Comparison of ENCODE assay signal across 11 cellular contexts in genomic region chr12:120125792-120126634, GRCh38. TPM values are rescaled to one million over a fixed set of nuclear protein-coding genes. Genes with fewer than 3 reads are reported as not detected.
DNase-seq lines count a peak whose midpoint lies in the region; ATAC-seq, FAIRE-seq and TF ChIP-seq lines count a peak whose summit lies in the region.
"Had no signal": no experiment of that assay in that cellular context is flagged by ENCODE, and none has a peak within 500 bp of the region (broad histone marks: within the 10 kb centered on the region; RNA-seq: fewer than 3 reads in every experiment).

No MANE protein-coding gene starts in this region.

- peak; percentile 46 for ATAC-seq in stimulated activated naive CD8-positive, alpha-beta T cell treated with anti-CD3 and anti-CD28 coated beads, Interleukin-15, Interleukin-2, amounts not matched to agents 100 U/mL and 50 U/mL, for 24 hours
- ATAC-seq in stimulated activated naive CD8-positive, alpha-beta T cell treated with anti-CD3 and anti-CD28 coated beads, Interleukin-15, amount 100 ng/mL, for 72 hours, result no peak
- no peak for ATAC-seq in HepG2

- no peaks in the 10 kb centered on the region for H4K20me1 ChIP-seq in HepG2 (ENCODE audit: insufficient read depth, low read length)

- H3K4me3 Mint-ChIP-seq in stimulated activated naive CD8-positive, alpha-beta T cell treated with anti-CD3 and anti-CD28 coated beads, Interleukin-15, amount 100 ng/mL, for 72 hours, result no peak overlapping the region

- no peaks in the 10 kb centered on the region for H3K9me3 Mint-ChIP-seq in stimulated activated naive CD8-positive, alpha-beta T cell treated with anti-CD3 and anti-CD28 coated beads, Interleukin-15, amount 100 ng/mL, for 72 hours

- no peak overlapping the region for H3K4me3 ChIP-seq in HepG2 (replicated peaks in 1 of 3; ENCODE audit: insufficient read depth in 1 of 3, low read depth in 2 of 3, low read length in 3 of 3)
- H3K4me3 ChIP-seq: Peyer's patch had no signal

- DNase-seq in stimulated activated naive CD8-positive, alpha-beta T cell treated with anti-CD3 and anti-CD28 coated beads, Interleukin-15, Interleukin-2, amounts not matched to agents 100 U/mL and 50 U/mL, for 24 hours, result peak; percentile 35
- DNase-seq in stimulated activated naive CD8-positive, alpha-beta T cell treated with anti-CD3 and anti-CD28 coated beads, Interleukin-15, amount 100 ng/mL, for 72 hours, result no peak
- DNase-seq in amniotic epithelial cell (ENCODE audit: low read depth) (peak; percentile 19), HepG2 (ENCODE audit: low spot score) (no peak), HUDEP-2 (lab: John Stamatoyannopoulos, UW; ENCODE audit: unreplicated experiment in 76 of 76) (no peak), SIG-M5 (lab: John Stamatoyannopoulos, UW) (no peak), dedifferentiated amniotic fluid mesenchymal stem cell (ENCODE audit: extremely low spot score) (no peak), H4 (ENCODE audit: low spot score) (no peak)
- DNase-seq: kidney, Peyer's patch had no signal

- no peak for TF ChIP-seq CTCF in HepG2 (CRISPR knock-in tag; IDR thresholded peaks at IDR 0.05)

- TF ChIP-seq EP300 in HepG2 (IDR thresholded peaks at IDR 0.05; ENCODE audit: low read depth in 2 of 2, low read length in 2 of 2), result no peak
- no peak for TF ChIP-seq EP300 in HepG2 (CRISPR knock-in tag; IDR thresholded peaks at IDR 0.05; ENCODE audit: borderline replicate concordance)

- H3K27me3 ChIP-seq in HepG2 (ENCODE audit: control insufficient read depth in 1 of 2, insufficient read depth in 2 of 2, low read length in 2 of 2), result no peaks in the 10 kb centered on the region
- H3K27me3 ChIP-seq: Peyer's patch had no signal

- BruUV-seq in HepG2 (replicated peaks; lab: Mats Ljungman, UMichigan), result no TSS peak

- intact Hi-C loops in HepG2 (cut with micrococcal nuclease; ENCODE audit: unreplicated experiment), result loop anchor here (10.0 kb wide), 1 partner anchor 59 kb away; no protein-coding TSS in a partner anchor

- no peak overlapping the region for H3K27ac ChIP-seq in HepG2 (ENCODE audit: extremely low read length, insufficient read depth, low read length)
- H3K27ac ChIP-seq: VCaP had no signal

- H3K4me1 Mint-ChIP-seq in stimulated activated naive CD8-positive, alpha-beta T cell treated with anti-CD3 and anti-CD28 coated beads, Interleukin-15, amount 100 ng/mL, for 72 hours, result peaks cover 71% of the 10 kb centered on the region

- TF ChIP-seq POLR2A in HepG2 (IDR thresholded peaks at IDR 0.05; ENCODE audit: insufficient read depth in 1 of 2, low read depth in 2 of 2, low read length in 2 of 2), result peak in 1 of 2 experiments; percentile 39; a peak in 1 of 4 replicates

- H3K27ac Mint-ChIP-seq in stimulated activated naive CD8-positive, alpha-beta T cell treated with anti-CD3 and anti-CD28 coated beads, Interleukin-15, amount 100 ng/mL, for 72 hours, result peak overlapping the region in 1 of 2 donors; percentile 84

- TF ChIP-seq RAD21 in HepG2 (CRISPR knock-in tag; IDR thresholded peaks at IDR 0.05), result no peak

- CTCF ChIA-PET in HepG2 (lab: Yijun Ruan, JAX; ENCODE audit: low intra/inter-chr PET ratio, low total read pairs), result no interaction called here

- H3K36me3 ChIP-seq in HepG2 (replicated peaks in 1 of 2; ENCODE audit: control insufficient read depth in 1 of 2, insufficient read depth in 2 of 2, low read length in 2 of 2), result peaks cover 23 to 45% of the 10 kb centered on the region in 2 experiments

- no peak overlapping the region for H3K9ac ChIP-seq in HepG2 (ENCODE audit: insufficient read depth, low read depth, low read length)

- H3K27me3 Mint-ChIP-seq in stimulated activated naive CD8-positive, alpha-beta T cell treated with anti-CD3 and anti-CD28 coated beads, Interleukin-15, amount 100 ng/mL, for 72 hours, result no peaks in the 10 kb centered on the region

- H3K4me2 ChIP-seq in HepG2 (ENCODE audit: low read depth, low read length), result no peak overlapping the region

- no peaks in the 10 kb centered on the region for H3K9me3 ChIP-seq in HepG2 (ENCODE audit: low read length)
- H3K9me3 ChIP-seq: Peyer's patch had no signal

- in situ Hi-C loops in HepG2 (cut with HindIII; ENCODE audit: extremely low pct_ligation_motif_present, low pct_unique_long_range_greater_than_20kb), result no loop called here

- H2AFZ ChIP-seq in HepG2 (ENCODE audit: low read length), result no peak overlapping the region

- H3K79me2 ChIP-seq in HepG2 (ENCODE audit: insufficient read depth, low read length), result no peaks in the 10 kb centered on the region

- POLR2A ChIA-PET in HepG2 (lab: Yijun Ruan, JAX), result interaction anchor here (1.3 to 2.9 kb wide), 3 partner anchors 8 to 75 kb away, joined by 3 to 11 read pairs (median 4); partner anchors contain the start of genes RAB35 and RPLP0

- peaks cover 28% of the 10 kb centered on the region for H3K4me1 ChIP-seq in HepG2 (ENCODE audit: insufficient read depth, low read length)

- no peak for FAIRE-seq in HepG2 (lab: Jason Lieb, UNC)
- FAIRE-seq: kidney had no signal

- WGBS in HepG2 (ENCODE audit: low lambda C conversion rate), result 91% methylated on average over 6 of the region's 6 CpGs

TF ChIP-seq in HepG2, 621 proteins besides CTCF, POLR2A, EP300 and RAD21 (continues in another document):
- TF ChIP-seq PHF8 (CRISPR knock-in tag; IDR thresholded peaks at IDR 0.05), result no peak
- no peak for TF ChIP-seq MTA1 (CRISPR knock-in tag; IDR thresholded peaks at IDR 0.05; ENCODE audit: borderline replicate concordance)
- no peak for TF ChIP-seq ZBTB7A (CRISPR knock-in tag; IDR thresholded peaks at IDR 0.05)
- no peak for TF ChIP-seq SIX4 (CRISPR knock-in tag; IDR thresholded peaks at IDR 0.05)
- no peak for TF ChIP-seq SP4 (CRISPR knock-in tag; IDR thresholded peaks at IDR 0.05)
- TF ChIP-seq POLR2AphosphoS5 (IDR thresholded peaks at IDR 0.05; ENCODE audit: low read depth, low read length), result peak; percentile 3; the same call in 1 of the 2 replicates
- no peak for TF ChIP-seq CEBPZ (IDR thresholded peaks at IDR 0.05; ENCODE audit: low read length)
- TF ChIP-seq ZNF513 (CRISPR knock-in tag; conservative IDR thresholded peaks at IDR 0.05), result no peak

RNA-seq across cellular contexts. Expression of gene RAB35, which starts 9.5 kb away (rescaled TPM):
- 25.9 and 29.1 TPM in 2 replicates for total RNA-seq in HepG2 (2016; rRNA removed; fragmentation: Illumina TruSeq; extraction: Trizol)
- total RNA-seq in HepG2 (2016; cell fraction: cytosol; rRNA removed; fragmentation: Illumina TruSeq; extraction: Trizol; ENCODE audit: low read depth), result 3.9 and 4.0 TPM in 2 replicates
- total RNA-seq in HepG2 (2016; cell fraction: insoluble cytoplasmic fraction; rRNA removed; fragmentation: Illumina TruSeq; extraction: Trizol), result 24.8 and 29.3 TPM in 2 replicates
- total RNA-seq in HepG2 (2016; cell fraction: membrane; rRNA removed; fragmentation: Illumina TruSeq; extraction: Trizol), result 13.9 and 14.1 TPM in 2 replicates
- total RNA-seq in HepG2 (2016; cell fraction: nucleus; rRNA removed; fragmentation: Illumina TruSeq; extraction: Trizol), result 11.8 and 14.0 TPM in 2 replicates
- 25.2 and 32.2 TPM in 2 replicates for polyA plus RNA-seq in HepG2 (2011; rRNA removed)
- polyA plus RNA-seq in HepG2 (2011; cell fraction: cytosol; rRNA removed), result 23.4 and 25.8 TPM in 2 replicates
- polyA plus RNA-seq in HepG2 (2011; cell fraction: nucleus; rRNA removed), result 23.2 and 27.6 TPM in 2 replicates
- polyA plus RNA-seq in HepG2 (2012), result 24.8 and 25.8 TPM in 2 replicates
- polyA plus RNA-seq in HepG2 (2016; cell fraction: cytosol; fragmentation: Illumina TruSeq; extraction: Trizol; ENCODE audit: low read depth), result 4.8 and 4.9 TPM in 2 replicates
- polyA plus RNA-seq in HepG2 (2016; cell fraction: insoluble cytoplasmic fraction; fragmentation: Illumina TruSeq; extraction: Trizol; ENCODE audit: low read depth), result 33.1 and 35.6 TPM in 2 replicates
- 10.1 and 11.5 TPM in 2 replicates for polyA plus RNA-seq in HepG2 (2016; cell fraction: membrane; fragmentation: Illumina TruSeq; extraction: Trizol; ENCODE audit: low read depth)
- 32.5 and 34.1 TPM in 2 replicates for polyA plus RNA-seq in HepG2 (2016; cell fraction: nucleus; fragmentation: Illumina TruSeq; extraction: Trizol; ENCODE audit: insufficient read depth, low read depth)
- 49.8 and 64.9 TPM in 2 replicates for polyA minus RNA-seq in HepG2 (2011; rRNA and poly(A)+ RNA removed; ENCODE audit: low replicate concordance)
- polyA minus RNA-seq in HepG2 (2011; cell fraction: cytosol; rRNA and poly(A)+ RNA removed), result 17.8 and 21.5 TPM in 2 replicates
- polyA minus RNA-seq in HepG2 (2011; cell fraction: nucleus; rRNA and poly(A)+ RNA removed), result 8.6 and 10.9 TPM in 2 replicates
- total RNA-seq in H4 (2014; rRNA removed; shearing (Covaris generic)), result 17.7 and 23.2 TPM in 2 replicates

Comparison
In these comparisons a context has a peak if more than half of its experiments do, and no peak if none do; other contexts are left out.
1. DNase-seq: peak in stimulated activated naive CD8-positive, alpha-beta T cell treated with anti-CD3 and anti-CD28 coated beads, Interleukin-15, Interleukin-2, amounts not matched to agents 100 U/mL and 50 U/mL, for 24 hours (single experiment) and amniotic epithelial cell (single experiment); none in stimulated activated naive CD8-positive, alpha-beta T cell treated with anti-CD3 and anti-CD28 coated beads, Interleukin-15, amount 100 ng/mL, for 72 hours (0 of 2), HepG2 (single experiment), HUDEP-2 (0 of 76), SIG-M5 (single experiment), dedifferentiated amniotic fluid mesenchymal stem cell (single experiment) and H4 (single experiment).